Comparison of ENCODE assay signal across 11 cellular contexts in the genomic region with DNA sequence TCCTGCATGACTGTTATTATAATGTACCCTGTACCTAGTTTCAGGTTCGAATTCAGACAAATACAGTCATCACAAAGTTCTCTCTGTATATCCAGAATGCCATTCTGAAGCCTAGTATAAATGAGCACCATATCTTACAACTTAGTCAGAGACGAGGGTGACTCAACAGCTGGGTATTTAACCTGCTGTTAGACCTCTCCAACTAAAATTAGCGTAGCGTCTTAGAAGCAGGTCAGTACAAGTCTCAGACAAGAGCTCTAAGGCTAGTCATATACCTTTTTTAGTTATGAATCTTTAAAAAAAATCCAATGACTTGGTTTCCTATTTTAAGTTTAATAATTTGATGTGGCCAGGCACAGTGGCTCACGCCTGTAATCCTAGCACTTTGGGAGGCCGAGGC.
DNase-seq lines count a peak whose midpoint lies in the region; ATAC-seq and TF ChIP-seq lines count a peak whose summit lies in the region.
"Had no signal": no experiment of that assay in that cellular context is flagged by ENCODE, and none has a peak within 500 bp of the region (broad histone marks: within the 10 kb centered on the region; RNA-seq: fewer than 3 reads in every experiment).

No MANE protein-coding gene starts in this region.

- H3K9me2 ChIP-seq in hepatocyte (replicated peaks; ENCODE audit: insufficient read depth) = no peaks in the 10 kb centered on the region

- no peak overlapping the region for H2AFZ ChIP-seq in hepatocyte

- no peaks in the 10 kb centered on the region for H3K79me2 ChIP-seq in hepatocyte

- H3K27me3 ChIP-seq in heart left ventricle (no peaks in the 10 kb centered on the region), hepatocyte (no peaks in the 10 kb centered on the region), transverse colon (no peaks in the 10 kb centered on the region), colonic mucosa (no peaks in the 10 kb centered on the region)
- H3K27me3 ChIP-seq: upper lobe of left lung had no signal

- DNase-seq in heart left ventricle (no peak), Right ventricle myocardium inferior (ENCODE audit: missing footprints) (no peak), astrocyte of the cerebellum (ENCODE audit: low read depth) (peak; percentile 68), hepatocyte (ENCODE audit: low spot score) (peak; percentile 52), transverse colon (no peak), AML-193 (lab: John Stamatoyannopoulos, UW) (no peak), colonic mucosa (no peak)
- DNase-seq: activated naive CD4-positive, alpha-beta T cell treated with anti-CD3 and anti-CD28 coated beads for 36 hours; stimulated activated CD4-positive, alpha-beta T cell treated with anti-CD3 and anti-CD28 coated beads, Interleukin-4, amount 100 ng/mL, for 4 hours; upper lobe of left lung had no signal

- H3K9me3 ChIP-seq in heart left ventricle = peaks cover 0 to 6% (median 0%) of the 10 kb centered on the region in 12 donors
- no peaks in the 10 kb centered on the region for H3K9me3 ChIP-seq in hepatocyte (ENCODE audit: low read depth)
- H3K9me3 ChIP-seq in transverse colon = no peaks in the 10 kb centered on the region
- H3K9me3 ChIP-seq in colonic mucosa = no peaks in the 10 kb centered on the region
- H3K9me3 ChIP-seq: upper lobe of left lung had no signal

- H3K36me3 ChIP-seq in heart left ventricle (no peaks in the 10 kb centered on the region), hepatocyte (replicated peaks; ENCODE audit: insufficient read depth, low read depth) (no peaks in the 10 kb centered on the region), transverse colon (no peaks in the 10 kb centered on the region), colonic mucosa (no peaks in the 10 kb centered on the region)
- H3K36me3 ChIP-seq: upper lobe of left lung had no signal

- intact Hi-C loops in heart left ventricle (cut with DNase I) (loop anchor here in 2 of 10 donors (10.0 kb wide), 2 partner anchors 52 to 62 kb away; no protein-coding TSS in a partner anchor), Right ventricle myocardium inferior (cut with DNase I) (no loop called here), transverse colon (cut with DNase I; ENCODE audit: low total_unique reads) (no loop called here), colonic mucosa (cut with DNase I) (no loop called here)

- H3K4me3 ChIP-seq in heart left ventricle (no peak overlapping the region), astrocyte of the cerebellum (ENCODE audit: low read depth, low read length) (no peak overlapping the region), hepatocyte (no peak overlapping the region), transverse colon (no peak overlapping the region), colonic mucosa (no peak overlapping the region)
- H3K4me3 ChIP-seq: upper lobe of left lung had no signal

- H3K27ac ChIP-seq in heart left ventricle (peak overlapping the region in 3 of 12 donors; percentile 11 to 48 (median 45)), hepatocyte (no peak overlapping the region), transverse colon (peak overlapping the region in 3 of 4 donors; percentile 7 to 52 (median 27)), colonic mucosa (no peak overlapping the region)

- ATAC-seq in heart left ventricle = peak; percentile 41 to 87 (median 74)
- ATAC-seq in Right ventricle myocardium inferior = no peak
- no peak for ATAC-seq in HG03342 (IDR thresholded peaks at IDR 0.05; ENCODE audit: unreplicated experiment)

- TF ChIP-seq CTCF in heart left ventricle (IDR thresholded peaks at IDR 0.05) (no peak), astrocyte of the cerebellum (IDR thresholded peaks at IDR 0.05; ENCODE audit: low read depth, low read length, missing control alignments) (no peak), hepatocyte (IDR thresholded peaks at IDR 0.05; ENCODE audit: poor library complexity) (no peak), transverse colon (IDR thresholded peaks at IDR 0.05) (no peak), colonic mucosa (IDR thresholded peaks at IDR 0.05) (no peak)

- TF ChIP-seq POLR2A in heart left ventricle (IDR thresholded peaks at IDR 0.05) (no peak), transverse colon (IDR thresholded peaks at IDR 0.05) (no peak)

- no peak overlapping the region for H3K9ac ChIP-seq in colonic mucosa (ENCODE audit: low read depth in 2 of 2, low read length in 2 of 2)

- WGBS in heart left ventricle, 4 donors = 80 to 84% (median 81%) methylated on average over 6 of the region's 6 CpGs
- WGBS in hepatocyte (ENCODE audit: low lambda C conversion rate, missing lambda C conversion rate) = 86% methylated on average over 6 of the region's 6 CpGs
- WGBS in transverse colon (ENCODE audit: low coverage in 1 of 2), 2 donors = 82 to 94% methylated on average over 3 to 6 of the region's 6 CpGs

- H3K4me1 ChIP-seq in heart left ventricle = peaks cover 0 to 43% (median 32%) of the 10 kb centered on the region in 12 donors
- peaks cover 24% of the 10 kb centered on the region for H3K4me1 ChIP-seq in hepatocyte (ENCODE audit: insufficient read depth)
- peaks cover 10 to 54% (median 33%) of the 10 kb centered on the region in 4 donors for H3K4me1 ChIP-seq in transverse colon
- no peaks in the 10 kb centered on the region for H3K4me1 ChIP-seq in colonic mucosa

- no peaks in the 10 kb centered on the region for H4K20me1 ChIP-seq in hepatocyte (ENCODE audit: insufficient read depth, poor library complexity, severe bottlenecking)

- TF ChIP-seq EP300 in transverse colon (IDR thresholded peaks at IDR 0.05; ENCODE audit: low read depth) = no peak

- H3K4me2 ChIP-seq in hepatocyte = no peak overlapping the region

- in situ Hi-C loops in astrocyte of the cerebellum (cut with HindIII; ENCODE audit: low sequenced_read_pairs) (no loop called here), transverse colon (cut with MboI; ENCODE audit: low pct_ligation_motif_present in 1 of 4, low pct_unique_long_range_greater_than_20kb in 1 of 4, low sequenced_read_pairs in 3 of 4) (no loop called here)

Comparison
In these comparisons a context has a peak if more than half of its experiments do, and no peak if none do; other contexts are left out.
1. ATAC-seq: peak in heart left ventricle (4 of 4); none in Right ventricle myocardium inferior (single experiment) and HG03342 (single experiment).
2. DNase-seq: peak in astrocyte of the cerebellum (single experiment) and hepatocyte (single experiment); none in heart left ventricle (0 of 5), Right ventricle myocardium inferior (single experiment), transverse colon (single experiment), AML-193 (0 of 2) and colonic mucosa (single experiment).
3. H3K27ac ChIP-seq: peak in transverse colon (3 of 4); none in hepatocyte (single experiment) and colonic mucosa (single experiment).